1 cellular context compared by ENCODE assay signal in genomic region chr6:73657201-73657600, GRCh38.
TF ChIP-seq lines count a peak whose summit lies in the region.

No MANE protein-coding gene starts in this region.

TF ChIP-seq in GM23338, 12 proteins besides CTCF, POLR2A, EP300 and RAD21 (continued from another document):
- no peak for TF ChIP-seq REST (IDR thresholded peaks at IDR 0.05; ENCODE audit: unreplicated experiment)
- TF ChIP-seq CREB1 (CRISPR knock-in tag; IDR thresholded peaks at IDR 0.05; ENCODE audit: low read depth) = no peak
- TF ChIP-seq ZNF462 (CRISPR knock-in tag; IDR thresholded peaks at IDR 0.05) = no peak
- no peak for TF ChIP-seq NANOG (IDR thresholded peaks at IDR 0.05; ENCODE audit: borderline replicate concordance)
- no peak for TF ChIP-seq STAT1 (IDR thresholded peaks at IDR 0.05; ENCODE audit: unreplicated experiment)
- TF ChIP-seq ZNF114 (CRISPR knock-in tag; IDR thresholded peaks at IDR 0.05) = no peak
- TF ChIP-seq ZNF331 (CRISPR knock-in tag; IDR thresholded peaks at IDR 0.05; ENCODE audit: low read depth) = no peak
